ENCODE assay signal across 14 cellular contexts in the genomic region with DNA sequence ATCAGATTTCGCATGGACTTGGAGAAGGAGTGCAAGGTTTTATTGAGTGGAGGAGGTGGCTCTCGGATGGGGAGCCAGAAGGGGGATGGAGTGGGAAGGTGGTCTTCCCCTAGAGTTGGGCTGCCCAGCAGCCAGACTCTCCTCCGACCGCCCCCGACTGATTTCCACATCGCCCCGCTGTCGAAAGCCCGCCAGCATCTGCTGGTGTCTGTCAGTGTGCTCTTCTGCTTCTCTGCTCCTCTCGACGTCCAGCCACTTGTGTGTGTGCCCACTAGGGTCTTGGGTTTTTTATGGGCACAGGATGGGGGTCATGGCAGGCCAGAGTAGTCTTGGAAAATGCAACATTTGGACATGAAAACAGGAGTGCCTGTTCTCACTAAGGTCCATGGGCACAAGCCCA. TPM values are rescaled to one million over a fixed set of nuclear protein-coding genes. Genes with fewer than 3 reads are reported as not detected.
"Had no signal": no experiment of that assay in that cellular context is flagged by ENCODE, and none has a peak within 500 bp of the region (broad histone marks: within the 10 kb centered on the region; RNA-seq: fewer than 3 reads in every experiment).

No MANE protein-coding gene starts in this region.

- H3K27me3 Mint-ChIP-seq: dendritic cell treated with granulocyte-macrophage colony-stimulating factor and Interleukin-4, amounts not matched to agents 40 ng/mL and 50 ng/mL, for 4 days had no signal

- H3K4me3 ChIP-seq: heart left ventricle, right atrium auricular region, sigmoid colon, skin epidermis, testis had no signal

- H3K27ac Mint-ChIP-seq: dendritic cell treated with granulocyte-macrophage colony-stimulating factor and Interleukin-4, amounts not matched to agents 40 ng/mL and 50 ng/mL, for 4 days; natural killer cell had no signal

- H3K9me3 ChIP-seq: heart left ventricle, right atrium auricular region, sigmoid colon, testis had no signal

- H3K27ac ChIP-seq: foreskin keratinocyte, testis had no signal

- H3K9me3 Mint-ChIP-seq: dendritic cell treated with granulocyte-macrophage colony-stimulating factor and Interleukin-4, amounts not matched to agents 40 ng/mL and 50 ng/mL, for 4 days; natural killer cell; neural crest cell had no signal

- ATAC-seq: foreskin keratinocyte, heart left ventricle, left colon, natural killer cell had no signal

- H3K36me3 Mint-ChIP-seq: natural killer cell had no signal

- H3K4me1 Mint-ChIP-seq: neural crest cell had no signal

- H3K27me3 ChIP-seq: foreskin keratinocyte, heart left ventricle, right atrium auricular region, sigmoid colon, testis had no signal

- H3K4me3 Mint-ChIP-seq: dendritic cell treated with granulocyte-macrophage colony-stimulating factor and Interleukin-4, amounts not matched to agents 40 ng/mL and 50 ng/mL, for 4 days; natural killer cell; neural crest cell had no signal

- DNase-seq: foreskin keratinocyte; heart left ventricle; hippocampal formation; left colon; natural killer cell; sigmoid colon; stimulated activated CD4-positive, alpha-beta T cell treated with anti-CD3 and anti-CD28 coated beads, Interleukin-12 subunit alpha, Interleukin-12 subunit beta, amount 100 ng/mL, for 4 hours; stimulated activated naive CD4-positive, alpha-beta T cell treated with Interleukin-2 at 50 U/mL for 16 hours; testis; trophoblast cell had no signal

RNA-seq across cellular contexts. Expression of a gene that starts 40.1 kb away (rescaled TPM):
- total RNA-seq: neural crest cell had no signal
